Comparison of ENCODE assay signal across 15 cellular contexts in the genomic region with DNA sequence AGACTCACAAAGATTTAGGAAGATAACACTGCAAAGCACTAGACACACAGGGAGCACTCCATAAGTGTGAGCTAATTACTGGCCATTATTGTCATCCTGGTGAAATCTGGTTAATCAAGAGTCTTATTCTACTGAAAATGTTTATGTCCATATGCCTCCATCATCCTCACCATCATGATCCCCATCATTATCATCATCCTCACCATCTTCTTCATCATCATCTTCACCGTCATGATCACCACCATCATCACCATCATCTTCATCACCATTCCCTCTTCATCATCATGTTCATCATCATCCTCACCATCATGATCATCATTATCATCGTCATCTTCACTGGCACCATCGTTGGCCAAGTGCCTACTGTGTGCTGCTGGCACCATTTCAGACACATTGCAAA.
"Had no signal": no experiment of that assay in that cellular context is flagged by ENCODE, and none has a peak within 500 bp of the region (broad histone marks: within the 10 kb centered on the region; RNA-seq: fewer than 3 reads in every experiment).

No MANE protein-coding gene starts in this region.

- H3K79me2 ChIP-seq: parathyroid adenoma had no signal

- H3K36me3 ChIP-seq: gastrocnemius medialis, heart right ventricle, lower lobe of right lung, tibial nerve, vagina had no signal

- H3K4me3 ChIP-seq: gastrocnemius medialis, heart right ventricle, lower lobe of right lung, tibial nerve, vagina had no signal

- H3K9me3 ChIP-seq: gastrocnemius medialis, lower lobe of right lung, vagina had no signal

- H3K4me3 Mint-ChIP-seq: endodermal cell; stimulated activated memory B cell treated with anti-CD40 and anti-IgM and Interleukin-4, amounts not matched to agents 10 μg/mL and 1 μg/mL and 100 μg/mL, for 72 hours had no signal

- DNase-seq: activated CD4-positive, alpha-beta T cell treated with anti-CD3 and anti-CD28 coated beads for 48 hours; aorta; dermis blood vessel endothelial cell; endodermal cell; erythroblast; gastrocnemius medialis; heart right ventricle; left colon; lower lobe of right lung; midbrain; SIG-M5 had no signal

- ATAC-seq: gastrocnemius medialis; heart right ventricle; left colon; lower lobe of right lung; stimulated activated memory B cell treated with anti-CD40 and anti-IgM and Interleukin-4, amounts not matched to agents 10 μg/mL and 1 μg/mL and 100 μg/mL, for 72 hours had no signal

- H3K9ac ChIP-seq: parathyroid adenoma had no signal

- H3K27ac ChIP-seq: gastrocnemius medialis, heart right ventricle, lower lobe of right lung, parathyroid adenoma, tibial nerve, vagina had no signal

- H3K4me1 ChIP-seq: gastrocnemius medialis, heart right ventricle, lower lobe of right lung, parathyroid adenoma, tibial nerve, vagina had no signal

- H3K27ac Mint-ChIP-seq: endodermal cell; stimulated activated memory B cell treated with anti-CD40 and anti-IgM and Interleukin-4, amounts not matched to agents 10 μg/mL and 1 μg/mL and 100 μg/mL, for 72 hours had no signal

- H3K27me3 ChIP-seq: gastrocnemius medialis, tibial nerve, vagina had no signal
